ENCODE assay signal across 8 cellular contexts in genomic region chr2:195486987-195487644, GRCh38.
DNase-seq lines count a peak whose midpoint lies in the region; ATAC-seq, FAIRE-seq and TF ChIP-seq lines count a peak whose summit lies in the region.
"Had no signal": no experiment of that assay in that cellular context is flagged by ENCODE, and none has a peak within 500 bp of the region (broad histone marks: within the 10 kb centered on the region; RNA-seq: fewer than 3 reads in every experiment).

No MANE protein-coding gene starts in this region.

- H3K4me3 ChIP-seq in NB4 (ENCODE audit: low read depth, low read length) (no peak overlapping the region), brain microvascular endothelial cell (ENCODE audit: low read depth, low read length) (no peak overlapping the region)

- no peaks in the 10 kb centered on the region for H3K36me3 ChIP-seq in brain microvascular endothelial cell (replicated peaks)

- in situ Hi-C loops in brain microvascular endothelial cell (cut with HindIII; ENCODE audit: low pct_ligation_motif_present, low sequenced_read_pairs): loop anchor here (25.0 kb wide), 1 partner anchor 175 kb away; the partner anchor contains the start of gene SLC39A10

- H3K27ac ChIP-seq in brain microvascular endothelial cell: peak overlapping the region; percentile 89

- ATAC-seq in GM18861 (IDR thresholded peaks at IDR 0.05; ENCODE audit: unreplicated experiment) (peak; percentile 88), HG02588 (IDR thresholded peaks at IDR 0.05; ENCODE audit: unreplicated experiment) (peak; percentile 82)

- DNase-seq in NB4 (ENCODE audit: low read depth): peak; percentile 98
- peak; percentile 82 for DNase-seq in brain microvascular endothelial cell
- DNase-seq in ureter (ENCODE audit: low spot score): no peak
- DNase-seq in D341Med (ENCODE audit: low spot score): no peak
- no peak for DNase-seq in frontal cortex (ENCODE audit: low spot score in 2 of 2)
- DNase-seq: right cardiac atrium had no signal

- H3K27me3 ChIP-seq in brain microvascular endothelial cell (replicated peaks): no peaks in the 10 kb centered on the region

- peak; percentile 13 for TF ChIP-seq POLR2A in NB4 (IDR thresholded peaks at IDR 0.05; ENCODE audit: extremely low read depth, insufficient read length)

- TF ChIP-seq CTCF in NB4 (IDR thresholded peaks at IDR 0.05; ENCODE audit: low read depth, low read length) (no peak), brain microvascular endothelial cell (IDR thresholded peaks at IDR 0.05; ENCODE audit: low read depth, low read length, missing control alignments) (no peak)

- FAIRE-seq in frontal cortex (lab: Jason Lieb, UNC): no peak

Comparison
In these comparisons a context has a peak if more than half of its experiments do, and no peak if none do; other contexts are left out.
1. DNase-seq: peak in NB4 (single experiment) and brain microvascular endothelial cell (single experiment); none in ureter (single experiment), D341Med (single experiment) and frontal cortex (0 of 2).